Comparison of ENCODE assay signal across 31 cellular contexts in genomic region chr3:45871834-45872233, GRCh38. TPM values are rescaled to one million over a fixed set of nuclear protein-coding genes. Genes with fewer than 3 reads are reported as not detected.
"Had no signal": no experiment of that assay in that cellular context is flagged by ENCODE, and none has a peak within 500 bp of the region (broad histone marks: within the 10 kb centered on the region; RNA-seq: fewer than 3 reads in every experiment).

No MANE protein-coding gene starts in this region.

- H3K27me3 Mint-ChIP-seq: naive B cell had no signal

- H3K4me3 ChIP-seq: breast epithelium, esophagus muscularis mucosa, heart right ventricle, pancreas, psoas muscle, smooth muscle cell, suprapubic skin, tibial nerve had no signal

- H3K4me3 Mint-ChIP-seq: activated T-cell treated with anti-CD3 and anti-CD28 coated beads, Interleukin-2, amount 50 U/mL, for 72 hours; central memory CD8-positive, alpha-beta T cell; dendritic cell treated with granulocyte-macrophage colony-stimulating factor and Interleukin-4, amounts not matched to agents 40 ng/mL and 50 ng/mL, for 4 days; endodermal cell; mesothelial cell of epicardium; naive B cell; T-helper 2 cell treated with Interferon-gamma antibody and Interleukin-4, amounts not matched to agents 5 μg/mL and 100 μg/mL, for 36 hours had no signal

- DNase-seq: activated CD4-positive, alpha-beta T cell treated with anti-CD3 and anti-CD28 coated beads for 4 hours; activated CD4-positive, alpha-beta T cell treated with anti-CD3 and anti-CD28 coated beads, Interleukin-2, amount 50 U/mL, for 4 hours; activated naive CD4-positive, alpha-beta T cell; activated T-cell treated with anti-CD3 and anti-CD28 coated beads for 4 hours; activated T-cell treated with anti-CD3 and anti-CD28 coated beads, Interleukin-2, amount 50 U/mL, for 72 hours; endodermal cell; foreskin keratinocyte; heart right ventricle; left ventricle myocardium superior; naive B cell; nucleus accumbens; pancreas; psoas muscle; stimulated activated CD4-positive, alpha-beta T cell treated with anti-CD3 and anti-CD28 coated beads, Interleukin-1b, Interleukin-23, amount 100 ng/mL, for 48 hours; stimulated activated CD4-positive, alpha-beta T cell treated with anti-CD3 and anti-CD28 coated beads, Interleukin-4, amount 100 ng/mL, for 4 hours; stimulated activated CD8-positive, alpha-beta memory T cell treated with anti-CD3 and anti-CD28 coated beads, Interleukin-4, amount 100 ng/mL, for 48 hours; stimulated activated naive CD4-positive, alpha-beta T cell; T-helper 1 cell had no signal

- H3K27me3 ChIP-seq: breast epithelium, esophagus muscularis mucosa, pancreas, suprapubic skin, tibial nerve had no signal

- H3K4me1 ChIP-seq: breast epithelium, esophagus muscularis mucosa, foreskin keratinocyte, heart right ventricle, pancreas, psoas muscle, suprapubic skin had no signal

- H3K27ac Mint-ChIP-seq: activated naive CD4-positive, alpha-beta T cell treated with anti-CD3 and anti-CD28 coated beads, Interleukin-2, amount 50 U/mL, for 72 hours; activated T-cell treated with anti-CD3 and anti-CD28 coated beads, Interleukin-2, amount 50 U/mL, for 72 hours; dendritic cell treated with granulocyte-macrophage colony-stimulating factor and Interleukin-4, amounts not matched to agents 40 ng/mL and 50 ng/mL, for 4 days; endodermal cell; mesothelial cell of epicardium; T-helper 2 cell treated with Interferon-gamma antibody and Interleukin-4, amounts not matched to agents 5 μg/mL and 100 μg/mL, for 36 hours had no signal

- H3K4me2 ChIP-seq: smooth muscle cell had no signal

- H3K9me3 ChIP-seq: breast epithelium, esophagus muscularis mucosa, pancreas, psoas muscle, suprapubic skin, tibial nerve had no signal

- ATAC-seq: activated naive CD4-positive, alpha-beta T cell treated with anti-CD3 and anti-CD28 coated beads, Interleukin-2, amount 50 U/mL, for 72 hours; activated T-cell treated with anti-CD3 and anti-CD28 coated beads, Interleukin-2, amount 50 U/mL, for 72 hours; foreskin keratinocyte; heart right ventricle; left ventricle myocardium superior; pancreas; psoas muscle had no signal

- H3K4me1 Mint-ChIP-seq: mesothelial cell of epicardium had no signal

- H3K36me3 Mint-ChIP-seq: mesothelial cell of epicardium had no signal

- H3K27ac ChIP-seq: breast epithelium, esophagus muscularis mucosa, foreskin keratinocyte, heart right ventricle, pancreas, psoas muscle, suprapubic skin, tibial nerve had no signal

- H3K9me3 Mint-ChIP-seq: activated naive CD4-positive, alpha-beta T cell treated with anti-CD3 and anti-CD28 coated beads, Interleukin-2, amount 50 U/mL, for 72 hours; endodermal cell; T-helper 2 cell treated with Interferon-gamma antibody and Interleukin-4, amounts not matched to agents 5 μg/mL and 100 μg/mL, for 36 hours had no signal

- H3K36me3 ChIP-seq: breast epithelium, esophagus muscularis mucosa, heart right ventricle, pancreas, suprapubic skin, tibial nerve had no signal

RNA-seq across cellular contexts. Expression of gene CCR9, which starts 14.5 kb away (rescaled TPM):
- total RNA-seq: activated naive CD4-positive, alpha-beta T cell treated with anti-CD3 and anti-CD28 coated beads, Interleukin-2, amount 50 U/mL, for 72 hours; breast epithelium; endodermal cell; foreskin keratinocyte; glomerular endothelial cell; heart right ventricle; left ventricle myocardium superior; lung microvascular endothelial cell; mesothelial cell of epicardium; psoas muscle; smooth muscle cell; suprapubic skin; urinary bladder had no signal
